35 cellular contexts compared by ENCODE assay signal in the genomic region with DNA sequence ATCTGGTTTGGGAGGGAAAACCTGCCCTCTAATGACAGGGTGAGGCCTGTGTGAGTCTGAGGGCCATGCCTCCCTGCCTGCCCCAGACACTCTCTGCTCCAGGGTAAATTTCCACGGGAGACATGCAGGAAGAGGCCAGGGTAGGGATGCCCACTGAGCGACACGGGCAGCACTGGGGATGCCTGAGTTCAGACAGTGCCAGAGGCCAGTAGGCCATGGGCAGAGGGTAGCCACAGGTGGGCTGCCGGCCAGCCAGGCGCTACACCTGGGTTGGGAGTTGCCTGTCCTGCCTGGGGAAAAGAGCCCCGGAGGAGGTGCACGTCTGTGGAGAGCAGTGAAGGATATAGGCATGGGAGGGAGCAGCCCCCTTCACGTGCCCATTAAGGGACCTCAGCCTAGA. TPM values are rescaled to one million over a fixed set of nuclear protein-coding genes. Genes with fewer than 3 reads are reported as not detected.
"Had no signal": no experiment of that assay in that cellular context is flagged by ENCODE, and none has a peak within 500 bp of the region (broad histone marks: within the 10 kb centered on the region; RNA-seq: fewer than 3 reads in every experiment).

No MANE protein-coding gene starts in this region.

- H3K9ac ChIP-seq: neural progenitor cell had no signal

- DNase-seq: hippocampal formation; kidney; left colon; left lung; mesendoderm; naive B cell; natural killer cell; nephron progenitor cell; ovary; right lobe of liver; stimulated activated CD4-positive, alpha-beta T cell treated with anti-CD3 and anti-CD28 coated beads, Interleukin-1b, Interleukin-23, amount 100 ng/mL, for 48 hours; stimulated activated CD4-positive, alpha-beta T cell treated with anti-CD3 and anti-CD28 coated beads, Interleukin-2, amount 100 ng/mL, for 48 hours; stimulated activated CD4-positive, alpha-beta T cell treated with anti-CD3 and anti-CD28 coated beads, Interleukin-4, amount 100 ng/mL, for 4 hours; stimulated activated CD8-positive, alpha-beta memory T cell treated with anti-CD3 and anti-CD28 coated beads, Interleukin-4, amount 100 ng/mL, for 48 hours; stimulated activated naive CD4-positive, alpha-beta T cell treated with Interleukin-2 at 50 U/mL for 16 hours; stomach; testis; thyroid gland; transverse colon had no signal

- H2AFZ ChIP-seq: neural progenitor cell had no signal

- FAIRE-seq: kidney had no signal

- H3K4me3 ChIP-seq: left lung, lung, neural progenitor cell, ovary, right atrium auricular region, right lobe of liver, smooth muscle cell, stomach, testis, thyroid gland, transverse colon, upper lobe of left lung, vagina had no signal

- H3K27me3 ChIP-seq: neural progenitor cell, ovary, right atrium auricular region, right lobe of liver, testis, thyroid gland, transverse colon, vagina had no signal

- H3K27ac ChIP-seq: left lung, neural progenitor cell, ovary, right atrium auricular region, right lobe of liver, stomach, testis, thyroid gland, transverse colon, upper lobe of left lung, vagina had no signal

- H3K36me3 ChIP-seq: left lung, neural progenitor cell, ovary, right atrium auricular region, right lobe of liver, stomach, thyroid gland, transverse colon, upper lobe of left lung, vagina had no signal

- H3K4me2 ChIP-seq: neural progenitor cell, smooth muscle cell had no signal

- H3K9me3 ChIP-seq: left lung, ovary, right atrium auricular region, right lobe of liver, stomach, testis, thyroid gland, transverse colon, upper lobe of left lung, vagina had no signal

- H3K4me1 ChIP-seq: left lung, neural progenitor cell, right atrium auricular region, stomach, testis, thyroid gland, transverse colon, upper lobe of left lung had no signal

- ATAC-seq: left colon; left lung; natural killer cell; stimulated activated memory B cell treated with anti-CD40 and anti-IgM and Interleukin-4, amounts not matched to agents 10 μg/mL and 1 μg/mL and 100 μg/mL, for 72 hours had no signal

RNA-seq across cellular contexts. Expression of gene SERPINA12, which starts 3.6 kb away (rescaled TPM):
- total RNA-seq: kidney, left colon, left lung, liver, lung, mesothelial cell of epicardium, mononuclear cell, natural killer cell, omental fat pad, ovary, progenitor cell of endocrine pancreas, pulmonary artery endothelial cell, renal cortical epithelial cell, right atrium auricular region, skeletal muscle tissue, smooth muscle cell, stomach, thyroid gland, transverse colon, upper lobe of left lung, urinary bladder had no signal
- polyA plus RNA-seq: lung, ovary, smooth muscle cell, urinary bladder had no signal

RNA-seq across cellular contexts. Expression of gene SERPINA9, which starts 29.6 kb away (rescaled TPM):
- total RNA-seq: kidney, left colon, left lung, liver, lung, mesothelial cell of epicardium, mononuclear cell, natural killer cell, omental fat pad, ovary, progenitor cell of endocrine pancreas, pulmonary artery endothelial cell, renal cortical epithelial cell, right atrium auricular region, skeletal muscle tissue, smooth muscle cell, stomach, testis, thyroid gland, transverse colon, urinary bladder had no signal
- polyA plus RNA-seq: liver, lung, ovary, smooth muscle cell, urinary bladder had no signal

RNA-seq across cellular contexts. Expression of gene SERPINA11, which starts 53.0 kb away (rescaled TPM):
- total RNA-seq: kidney, left colon, left lung, mesothelial cell of epicardium, mononuclear cell, natural killer cell, omental fat pad, ovary, pulmonary artery endothelial cell, renal cortical epithelial cell, right atrium auricular region, skeletal muscle tissue, smooth muscle cell, stomach, testis, thyroid gland, upper lobe of left lung, urinary bladder, vagina had no signal
- polyA plus RNA-seq: ovary, smooth muscle cell had no signal

RNA-seq across cellular contexts. Expression of gene SERPINA4, which starts 55.6 kb away (rescaled TPM):
- total RNA-seq: left colon, left lung, mesothelial cell of epicardium, natural killer cell, omental fat pad, pulmonary artery endothelial cell, right atrium auricular region, skeletal muscle tissue, smooth muscle cell, thyroid gland, transverse colon, urinary bladder, vagina had no signal
- polyA plus RNA-seq: lung, ovary, smooth muscle cell, urinary bladder had no signal
